19 cellular contexts compared by ENCODE assay signal in the genomic region with DNA sequence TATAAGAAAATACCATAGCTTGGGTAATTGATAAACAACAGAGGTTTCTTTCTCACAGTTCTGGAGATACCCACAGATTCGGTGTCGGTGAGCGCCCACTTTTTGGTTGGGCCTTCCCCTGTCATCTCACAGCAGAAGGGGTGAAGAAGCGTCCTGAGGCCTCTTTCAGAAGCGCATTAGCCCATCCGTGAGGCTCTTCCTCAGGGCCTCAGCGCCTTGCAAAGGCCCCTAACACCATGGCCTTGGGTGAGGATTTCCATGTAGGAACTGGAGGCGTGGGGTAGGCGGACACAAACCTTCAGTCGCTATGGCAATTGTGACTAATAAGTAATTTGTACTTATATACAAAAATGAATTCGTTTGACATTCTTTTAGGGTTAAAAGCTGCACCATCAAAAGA.
"Had no signal": no experiment of that assay in that cellular context is flagged by ENCODE, and none has a peak within 500 bp of the region (broad histone marks: within the 10 kb centered on the region; RNA-seq: fewer than 3 reads in every experiment).

No MANE protein-coding gene starts in this region.

- H3K4me3 ChIP-seq: esophagus muscularis mucosa, neural progenitor cell, smooth muscle cell, tibial nerve had no signal

- H3K36me3 ChIP-seq: esophagus muscularis mucosa, neural progenitor cell, tibial nerve had no signal

- H3K4me1 ChIP-seq: esophagus muscularis mucosa, foreskin keratinocyte, tibial nerve had no signal

- ATAC-seq: activated CD4-positive, alpha-beta T cell treated with anti-CD3 and anti-CD28 coated beads for 36 hours; activated CD8-positive, alpha-beta memory T cell treated with anti-CD3 and anti-CD28 coated beads, Interleukin-2, amount 10 ng/mL, durations not matched to agents 7 days and 5 days; activated CD8-positive, alpha-beta T cell treated with anti-CD3 and anti-CD28 coated beads, Interleukin-2, amount 10 ng/mL, durations not matched to agents 7 days and 5 days; foreskin keratinocyte; naive thymus-derived CD4-positive, alpha-beta T cell had no signal

- H3K27me3 ChIP-seq: foreskin keratinocyte, neural progenitor cell, tibial nerve had no signal

- H3K9me3 ChIP-seq: esophagus muscularis mucosa had no signal

- H3K27ac ChIP-seq: esophagus muscularis mucosa, foreskin keratinocyte, neural progenitor cell had no signal

- DNase-seq: activated CD4-positive, alpha-beta T cell treated with anti-CD3 and anti-CD28 coated beads for 36 hours; activated CD4-positive, CD25-positive, alpha-beta regulatory T cell; activated CD8-positive, alpha-beta memory T cell treated with anti-CD3 and anti-CD28 coated beads, Interleukin-2, amount 10 ng/mL, durations not matched to agents 7 days and 5 days; activated CD8-positive, alpha-beta T cell treated with anti-CD3 and anti-CD28 coated beads, Interleukin-2, amount 10 ng/mL, durations not matched to agents 7 days and 5 days; activated naive CD4-positive, alpha-beta T cell treated with Interleukin-2 at 50 U/mL for 16 hours; activated T-cell treated with anti-CD3 and anti-CD28 coated beads, Interleukin-2, amount 50 U/mL, for 48 hours; anterior cingulate cortex; dermis blood vessel endothelial cell; effector CD4-positive, alpha-beta T cell; foreskin keratinocyte; midbrain; naive thymus-derived CD4-positive, alpha-beta T cell; stimulated activated CD4-positive, alpha-beta T cell treated with anti-CD3 and anti-CD28 coated beads, Interleukin-15, amount 100 ng/mL, for 24 hours; stimulated activated CD4-positive, alpha-beta T cell treated with anti-CD3 and anti-CD28 coated beads, Interleukin-2, amount 100 ng/mL, for 24 hours; stimulated activated naive CD4-positive, alpha-beta T cell had no signal
